Comparison of ENCODE assay signal across 7 cellular contexts in genomic region chr10:95560288-95561199, GRCh38. TPM values are rescaled to one million over a fixed set of nuclear protein-coding genes. Genes with fewer than 3 reads are reported as not detected.
DNase-seq lines count a peak whose midpoint lies in the region; ATAC-seq, FAIRE-seq and TF ChIP-seq lines count a peak whose summit lies in the region.

No MANE protein-coding gene starts in this region.

- H3K36me3 ChIP-seq in endodermal cell (ENCODE audit: control insufficient read depth, insufficient read depth, low read length), result no peaks in the 10 kb centered on the region
- no peaks in the 10 kb centered on the region for H3K36me3 ChIP-seq in mucosa of stomach (ENCODE audit: control insufficient read depth, insufficient read depth, low read length)

- no peaks in the 10 kb centered on the region for H3K9me3 Mint-ChIP-seq in endodermal cell
- H3K9me3 Mint-ChIP-seq in stimulated activated memory B cell treated with anti-CD40 and anti-IgM and Interleukin-4, amounts not matched to agents 10 μg/mL and 1 μg/mL and 100 μg/mL, for 72 hours, result no peaks in the 10 kb centered on the region

- peaks cover 10% of the 10 kb centered on the region for H3K27me3 Mint-ChIP-seq in endodermal cell (ENCODE audit: insufficient read depth)
- H3K27me3 Mint-ChIP-seq in stimulated activated memory B cell treated with anti-CD40 and anti-IgM and Interleukin-4, amounts not matched to agents 10 μg/mL and 1 μg/mL and 100 μg/mL, for 72 hours, result peaks cover 7% of the 10 kb centered on the region

- peak; percentile 33 for DNase-seq in GM18507 (ENCODE audit: extremely low spot score, insufficient read length, low read depth)
- peak; percentile 74 for DNase-seq in NCI-H146 (lab: John Stamatoyannopoulos, UW)
- DNase-seq in activated CD8-positive, alpha-beta memory T cell treated with anti-CD3 and anti-CD28 coated beads, Interleukin-2, amount 50 U/mL, for 4 hours, result peak; percentile 41
- DNase-seq in endodermal cell, result peak; percentile 88

- peak overlapping the region; percentile 89 for H3K4me3 ChIP-seq in endodermal cell (ENCODE audit: low read length)
- peak overlapping the region; percentile 66 for H3K4me3 ChIP-seq in mucosa of stomach (ENCODE audit: low read length)

- no peak overlapping the region for H3K27ac ChIP-seq in endodermal cell (ENCODE audit: low read depth, low read length)

- peaks cover 43% of the 10 kb centered on the region for H3K4me1 Mint-ChIP-seq in endodermal cell
- H3K4me1 Mint-ChIP-seq in stimulated activated memory B cell treated with anti-CD40 and anti-IgM and Interleukin-4, amounts not matched to agents 10 μg/mL and 1 μg/mL and 100 μg/mL, for 72 hours, result no peaks in the 10 kb centered on the region

- H3K9ac ChIP-seq in endodermal cell (ENCODE audit: extremely low read depth, low read length, poor library complexity, severe bottlenecking), result peak overlapping the region; percentile 52
- H3K9ac ChIP-seq in mucosa of stomach (ENCODE audit: low read length), result peak overlapping the region; percentile 94

- H3K4me3 Mint-ChIP-seq in endodermal cell, result peak overlapping the region; percentile 91
- peak overlapping the region; percentile 89 for H3K4me3 Mint-ChIP-seq in stimulated activated memory B cell treated with anti-CD40 and anti-IgM and Interleukin-4, amounts not matched to agents 10 μg/mL and 1 μg/mL and 100 μg/mL, for 72 hours

- H3K27ac Mint-ChIP-seq in endodermal cell, result peak overlapping the region; percentile 94
- peak overlapping the region; percentile 14 for H3K27ac Mint-ChIP-seq in stimulated activated memory B cell treated with anti-CD40 and anti-IgM and Interleukin-4, amounts not matched to agents 10 μg/mL and 1 μg/mL and 100 μg/mL, for 72 hours

- ATAC-seq in stimulated activated memory B cell treated with anti-CD40 and anti-IgM and Interleukin-4, amounts not matched to agents 10 μg/mL and 1 μg/mL and 100 μg/mL, for 72 hours, result peak; percentile 53
- no peak for ATAC-seq in HG03378 (IDR thresholded peaks at IDR 0.05; ENCODE audit: unreplicated experiment)

- no peak for TF ChIP-seq CTCF in endodermal cell (conservative IDR thresholded peaks at IDR 0.05)

- WGBS in endodermal cell (ENCODE audit: insufficient coverage in 1 of 2, insufficient read length in 1 of 2), 2 experiments, result 0 to 1% methylated on average over 20 to 48 of the region's 48 CpGs

- H3K27me3 ChIP-seq in endodermal cell (ENCODE audit: control insufficient read depth, insufficient read depth, low read length, poor library complexity, severe bottlenecking), result peaks cover 12% of the 10 kb centered on the region
- no peaks in the 10 kb centered on the region for H3K27me3 ChIP-seq in mucosa of stomach (ENCODE audit: control insufficient read depth, insufficient read depth, low read length)

- H3K9me3 ChIP-seq in endodermal cell (ENCODE audit: control insufficient read depth, low read length), result no peaks in the 10 kb centered on the region
- no peaks in the 10 kb centered on the region for H3K9me3 ChIP-seq in mucosa of stomach (ENCODE audit: control insufficient read depth, low read length)

- H3K4me1 ChIP-seq in endodermal cell (ENCODE audit: control insufficient read depth, insufficient read depth, low read length) (peaks cover 6% of the 10 kb centered on the region), mucosa of stomach (ENCODE audit: control insufficient read depth, insufficient read depth, low read length) (peaks cover 11% of the 10 kb centered on the region)

- H3K36me3 Mint-ChIP-seq in endodermal cell (ENCODE audit: low read depth), result no peaks in the 10 kb centered on the region
- no peaks in the 10 kb centered on the region for H3K36me3 Mint-ChIP-seq in stimulated activated memory B cell treated with anti-CD40 and anti-IgM and Interleukin-4, amounts not matched to agents 10 μg/mL and 1 μg/mL and 100 μg/mL, for 72 hours

- peak; percentile 60 for FAIRE-seq in GM18507 (lab: Jason Lieb, UNC)

RNA-seq across cellular contexts. Expression of gene SORBS1, which starts 0.6 kb away (rescaled TPM):
- total RNA-seq in endodermal cell, result 10 to 100 TPM; 16.7 to 17.9 TPM
- polyA plus RNA-seq in endodermal cell (2013, experiment 1 of 2), result 13.6 TPM
- 13.4 TPM for polyA plus RNA-seq in endodermal cell (2013, experiment 2 of 2)

Comparison
In these comparisons a context has a peak if more than half of its experiments do, and no peak if none do; other contexts are left out.
1. DNase-seq: peak in every context shown above with its lines; median percentile 88 in endodermal cell; 74 in NCI-H146; 41 in activated CD8-positive, alpha-beta memory T cell treated with anti-CD3 and anti-CD28 coated beads, Interleukin-2, amount 50 U/mL, for 4 hours; 33 in GM18507.